ENCODE assay signal across 25 cellular contexts in genomic region chr10:104247513-104248146, GRCh38. TPM values are rescaled to one million over a fixed set of nuclear protein-coding genes. Genes with fewer than 3 reads are reported as not detected.
DNase-seq lines count a peak whose midpoint lies in the region; ATAC-seq, FAIRE-seq and TF ChIP-seq lines count a peak whose summit lies in the region.
"Had no signal": no experiment of that assay in that cellular context is flagged by ENCODE, and none has a peak within 500 bp of the region (broad histone marks: within the 10 kb centered on the region; RNA-seq: fewer than 3 reads in every experiment).

No MANE protein-coding gene starts in this region.

- H3K9me1 ChIP-seq in K562 (ENCODE audit: control insufficient read depth, insufficient read depth, low read length): no peaks in the 10 kb centered on the region

- no peak for TF ChIP-seq POLR2A in K562 (conservative IDR thresholded peaks at IDR 0.05)

- 61% methylated on average over 3 of the region's 3 CpGs for WGBS in K562 (ENCODE audit: insufficient coverage, low coverage, missing lambda C conversion rate)
- 71 to 84% methylated on average over 3 of the region's 3 CpGs for WGBS in pancreas, 2 donors

- in situ Hi-C loops in K562 (cut with MboI): no loop called here

- CTCF ChIA-PET in activated CD4-positive, alpha-beta T cell treated with anti-CD3 and anti-CD28 coated beads, Interleukin-2, amount 10 ng/mL, durations not matched to agents 7 days and 5 days (lab: Charles Lee): interaction anchor here (0.5 to 2.2 kb wide), 5 partner anchors 8 to 150 kb away, joined by 3 to 8 read pairs (median 4); partner anchors contain the start of genes GSTO1 and SFR1
- CTCF ChIA-PET in K562 (lab: Yijun Ruan, JAX; ENCODE audit: low intra/inter-chr PET ratio): no interaction called here

- H3K9ac ChIP-seq in Loucy (ENCODE audit: low read depth, low read length, poor library complexity, severe bottlenecking) (no peak overlapping the region), K562 (ENCODE audit: insufficient read depth in 1 of 2, low read depth in 2 of 2, low read length in 2 of 2) (no peak overlapping the region)

- FAIRE-seq in K562 (lab: Jason Lieb, UNC) (no peak), pancreas (lab: Jason Lieb, UNC) (no peak)
- FAIRE-seq: frontal cortex, GM12891, GM19239, HepG2, kidney had no signal

- H3K9me2 ChIP-seq in Loucy (replicated peaks; ENCODE audit: low read depth, low read length): no peaks in the 10 kb centered on the region

- peak overlapping the region; percentile 70 for H3K4me2 ChIP-seq in Loucy (ENCODE audit: low read depth, low read length, poor library complexity, severe bottlenecking)
- H3K4me2 ChIP-seq in K562 (ENCODE audit: insufficient read depth, low read length): 0 out of 2 replicates have a peak overlapping the region, but pooled peaks have one; percentile 13

- H3K27ac Mint-ChIP-seq in activated CD4-positive, alpha-beta T cell treated with anti-CD3 and anti-CD28 coated beads, Interleukin-2, amount 10 ng/mL, durations not matched to agents 7 days and 5 days: peak overlapping the region; percentile 65
- H3K27ac Mint-ChIP-seq in stimulated activated effector memory CD8-positive, alpha-beta T cell treated with anti-CD3 and anti-CD28 coated beads, Interleukin-12 subunit alpha, Interleukin-12 subunit beta, amount 100 ng/mL, for 72 hours: no peak overlapping the region
- H3K27ac Mint-ChIP-seq: memory B cell, naive B cell, progenitor cell of endocrine pancreas had no signal

- POLR2A ChIA-PET in activated CD4-positive, alpha-beta T cell treated with anti-CD3 and anti-CD28 coated beads, Interleukin-2, amount 10 ng/mL, durations not matched to agents 7 days and 5 days (lab: Charles Lee): interaction anchor here (0.7 kb wide), 1 partner anchor 176 kb away, joined by 3 read pairs; no protein-coding TSS in a partner anchor
- POLR2A ChIA-PET in K562 (lab: Yijun Ruan, JAX): no interaction called here

- no peak for TF ChIP-seq EP300 in K562 (IDR thresholded peaks at IDR 0.05; ENCODE audit: low read length)

- intact Hi-C loops in K562 (cut with micrococcal nuclease): no loop called here
- intact Hi-C loops in pancreas (cut with DNase I): no loop called here

- no peak overlapping the region for H2AFZ ChIP-seq in Loucy (ENCODE audit: low read length)
- H2AFZ ChIP-seq in K562 (ENCODE audit: low read depth, low read length): peak overlapping the region; percentile 39

- H3K79me2 ChIP-seq in Loucy (ENCODE audit: insufficient read depth, low read length): no peaks in the 10 kb centered on the region
- no peaks in the 10 kb centered on the region for H3K79me2 ChIP-seq in K562 (ENCODE audit: control insufficient read depth, insufficient read depth, low read length)

- H3K4me3 ChIP-seq in Loucy (ENCODE audit: low read length, poor library complexity, severe bottlenecking) (peak overlapping the region; percentile 38), K562 (no peak overlapping the region), pancreas (no peak overlapping the region)
- H3K4me3 ChIP-seq: MG63, uterus had no signal

- DNase-seq in activated CD4-positive, alpha-beta T cell treated with anti-CD3 and anti-CD28 coated beads, Interleukin-2, amount 10 ng/mL, durations not matched to agents 7 days and 5 days: no peak
- DNase-seq in activated CD4-positive, alpha-beta T cell treated with anti-CD3 and anti-CD28 coated beads, Interleukin-2, amount 50 U/mL, for 1 hour: no peak
- DNase-seq in K562 (ENCODE audit: extremely low read depth in 1 of 4, low spot score in 3 of 4): no peak
- DNase-seq in stimulated activated effector memory CD8-positive, alpha-beta T cell treated with anti-CD3 and anti-CD28 coated beads, Interleukin-12 subunit alpha, Interleukin-12 subunit beta, amount 100 ng/mL, for 72 hours (ENCODE audit: low spot score in 2 of 2): no peak
- no peak for DNase-seq in pancreas
- no peak for DNase-seq in HT-29 (ENCODE audit: low spot score)
- DNase-seq: DMS 273 treated with DMSO at 0.1 percent for 48 hours, kidney, MG63, naive B cell, NCI-H1694 treated with DMSO at 0.1 percent for 48 hours, NCI-H2227 treated with DMSO at 0.1 percent for 48 hours, T-helper 9 cell, uterus had no signal

- peaks cover 8% of the 10 kb centered on the region; the same call in 1 of the 2 replicates for H3F3A ChIP-seq in Loucy (ENCODE audit: low read depth)

- H3K36me3 ChIP-seq in Loucy (ENCODE audit: insufficient read depth, low read length) (no peaks in the 10 kb centered on the region), K562 (ENCODE audit: control insufficient read depth, insufficient read depth, low read length) (no peaks in the 10 kb centered on the region), pancreas (no peaks in the 10 kb centered on the region)
- H3K36me3 ChIP-seq: MG63, uterus had no signal

- peak overlapping the region; percentile 49; the same call in 1 of the 3 replicates for H3K27ac ChIP-seq in K562 (ENCODE audit: extremely low read depth, low read depth, low read length)
- no peak overlapping the region for H3K27ac ChIP-seq in pancreas
- H3K27ac ChIP-seq: uterus had no signal

- H3K4me1 ChIP-seq in Loucy (ENCODE audit: insufficient read depth, low read length, poor library complexity, severe bottlenecking): peaks cover 17% of the 10 kb centered on the region
- peaks cover 0 to 7% of the 10 kb centered on the region in 2 experiments; a peak in 3 of 5 replicates for H3K4me1 ChIP-seq in K562 (replicated peaks in 1 of 2; ENCODE audit: control insufficient read depth in 2 of 2, insufficient read depth in 2 of 2, low read length in 2 of 2)
- H3K4me1 ChIP-seq in pancreas: no peaks in the 10 kb centered on the region
- H3K4me1 ChIP-seq: uterus had no signal

- H3K4me1 Mint-ChIP-seq in activated CD4-positive, alpha-beta T cell treated with anti-CD3 and anti-CD28 coated beads, Interleukin-2, amount 10 ng/mL, durations not matched to agents 7 days and 5 days: peaks cover 13% of the 10 kb centered on the region
- H3K4me1 Mint-ChIP-seq in stimulated activated effector memory CD8-positive, alpha-beta T cell treated with anti-CD3 and anti-CD28 coated beads, Interleukin-12 subunit alpha, Interleukin-12 subunit beta, amount 100 ng/mL, for 72 hours: peaks cover 7% of the 10 kb centered on the region
- H3K4me1 Mint-ChIP-seq: CD4-positive, CD25-positive, alpha-beta regulatory T cell; memory B cell; naive B cell had no signal

- H3K27me3 ChIP-seq in Loucy (ENCODE audit: insufficient read depth, low read length, poor library complexity, severe bottlenecking) (peaks cover 32% of the 10 kb centered on the region), K562 (ENCODE audit: control insufficient read depth in 2 of 2, insufficient read depth in 2 of 2, low read length in 2 of 2) (no peaks in the 10 kb centered on the region), pancreas (no peaks in the 10 kb centered on the region)
- H3K27me3 ChIP-seq: MG63, uterus had no signal

- H4K20me1 ChIP-seq in Loucy (ENCODE audit: insufficient read depth, low read length, poor library complexity, severe bottlenecking) (no peaks in the 10 kb centered on the region), K562 (replicated peaks; ENCODE audit: control insufficient read depth, insufficient read depth, low read length) (no peaks in the 10 kb centered on the region)

- BruUV-seq in K562 (replicated peaks; lab: Mats Ljungman, UMichigan): no TSS peak

- H3K4me3 Mint-ChIP-seq in activated CD4-positive, alpha-beta T cell treated with anti-CD3 and anti-CD28 coated beads, Interleukin-2, amount 10 ng/mL, durations not matched to agents 7 days and 5 days: no peak overlapping the region
- peak overlapping the region; percentile 10 for H3K4me3 Mint-ChIP-seq in stimulated activated effector memory CD8-positive, alpha-beta T cell treated with anti-CD3 and anti-CD28 coated beads, Interleukin-12 subunit alpha, Interleukin-12 subunit beta, amount 100 ng/mL, for 72 hours
- H3K4me3 Mint-ChIP-seq: CD4-positive, CD25-positive, alpha-beta regulatory T cell; memory B cell; naive B cell had no signal

- no peak for TF ChIP-seq RAD21 in K562 (CRISPR knock-in tag; conservative IDR thresholded peaks at IDR 0.05 in 1 of 2, IDR thresholded peaks at IDR 0.05 in 1 of 2)

- peaks cover 21% of the 10 kb centered on the region for H3K27me3 Mint-ChIP-seq in activated CD4-positive, alpha-beta T cell treated with anti-CD3 and anti-CD28 coated beads, Interleukin-2, amount 10 ng/mL, durations not matched to agents 7 days and 5 days
- H3K27me3 Mint-ChIP-seq: progenitor cell of endocrine pancreas had no signal

- H3K9me3 Mint-ChIP-seq in activated CD4-positive, alpha-beta T cell treated with anti-CD3 and anti-CD28 coated beads, Interleukin-2, amount 10 ng/mL, durations not matched to agents 7 days and 5 days: peaks cover 11% of the 10 kb centered on the region
- no peaks in the 10 kb centered on the region for H3K9me3 Mint-ChIP-seq in stimulated activated effector memory CD8-positive, alpha-beta T cell treated with anti-CD3 and anti-CD28 coated beads, Interleukin-12 subunit alpha, Interleukin-12 subunit beta, amount 100 ng/mL, for 72 hours
- H3K9me3 Mint-ChIP-seq: memory B cell had no signal

- ATAC-seq in K562 (peak; percentile 18; the same call in 1 of the 3 replicates), pancreas (no peak), HG03439 (IDR thresholded peaks at IDR 0.05; ENCODE audit: unreplicated experiment) (no peak)
- peak; percentile 79 for ATAC-seq in stimulated activated effector memory CD8-positive, alpha-beta T cell treated with anti-CD3 and anti-CD28 coated beads, Interleukin-12 subunit alpha, Interleukin-12 subunit beta, amount 100 ng/mL, for 72 hours
- ATAC-seq: HepG2, Panc1 had no signal

- H3K9me3 ChIP-seq in Loucy (ENCODE audit: insufficient read depth, low read depth, low read length) (no peaks in the 10 kb centered on the region), K562 (replicated peaks; ENCODE audit: control insufficient read depth, insufficient read depth, low read depth, low read length) (peaks cover 12% of the 10 kb centered on the region), pancreas (no peaks in the 10 kb centered on the region)
- H3K9me3 ChIP-seq: uterus had no signal

- no peak for TF ChIP-seq CTCF in Loucy (conservative IDR thresholded peaks at IDR 0.05; ENCODE audit: low read length)
- no peak for TF ChIP-seq CTCF in K562 (IDR thresholded peaks at IDR 0.05 in 2 of 3, conservative IDR thresholded peaks at IDR 0.05 in 1 of 3; ENCODE audit: insufficient read depth in 2 of 3, low read depth in 1 of 3, low read length in 3 of 3)
- TF ChIP-seq CTCF in pancreas (IDR thresholded peaks at IDR 0.05): no peak

- H3K36me3 Mint-ChIP-seq in activated CD4-positive, alpha-beta T cell treated with anti-CD3 and anti-CD28 coated beads, Interleukin-2, amount 10 ng/mL, durations not matched to agents 7 days and 5 days (ENCODE audit: low read depth): peaks cover 1% of the 10 kb centered on the region
- H3K36me3 Mint-ChIP-seq in stimulated activated effector memory CD8-positive, alpha-beta T cell treated with anti-CD3 and anti-CD28 coated beads, Interleukin-12 subunit alpha, Interleukin-12 subunit beta, amount 100 ng/mL, for 72 hours: no peaks in the 10 kb centered on the region
- H3K36me3 Mint-ChIP-seq: memory B cell, naive B cell had no signal

RNA-seq across cellular contexts. Expression of gene GSTO1, which starts 7.1 kb away (rescaled TPM):
- total RNA-seq in activated CD4-positive, alpha-beta T cell treated with anti-CD3 and anti-CD28 coated beads, Interleukin-2, amount 10 ng/mL, durations not matched to agents 7 days and 5 days: 100 to 1,000 TPM; 129 to 139 TPM
- 31.7 and 33.4 TPM in 2 replicates for total RNA-seq in K562 (2011; cell fraction: chromatin; rRNA removed; ENCODE audit: low replicate concordance)
- total RNA-seq in K562 (2011; cell fraction: nucleolus; rRNA removed): 55.9 and 65.0 TPM in 2 replicates
- 52.1 and 63.5 TPM in 2 replicates for total RNA-seq in K562 (2011; cell fraction: nucleoplasm; rRNA removed)
- 221 and 225 TPM in 2 replicates for total RNA-seq in K562 (2014; rRNA removed)
- 237 and 280 TPM in 2 replicates for total RNA-seq in K562 (2014; rRNA removed; fragmentation: Illumina TruSeq; extraction: Trizol)
- 195 and 204 TPM in 2 replicates for total RNA-seq in K562 (2015; rRNA removed; fragmentation: Illumina TruSeq; extraction: Trizol)
- 252 and 275 TPM in 2 replicates for total RNA-seq in K562 (2021)
- polyA plus RNA-seq in K562 (2011; rRNA removed): 401 and 592 TPM in 2 replicates
- 146 and 208 TPM in 2 replicates for polyA plus RNA-seq in K562 (2011; cell fraction: cytosol; rRNA removed)
- polyA plus RNA-seq in K562 (2011; cell fraction: nucleus; rRNA removed): 83.6 and 116 TPM in 2 replicates
- polyA plus RNA-seq in K562 (2012): 188 and 273 TPM in 2 replicates
- polyA plus RNA-seq in K562 (2014; fragmentation: Illumina TruSeq; extraction: Trizol): 283 and 333 TPM in 2 replicates
- polyA plus RNA-seq in K562 (2014; fragmentation: Nextera tagmentation; extraction: Ambion mirVana): 100 to 1,000 TPM; 136 to 205 TPM
- polyA plus RNA-seq in K562 (2014; rRNA removed): 315 and 359 TPM in 2 replicates
- polyA minus RNA-seq in K562 (2011; rRNA and poly(A)+ RNA removed): 170 and 176 TPM in 2 replicates
- polyA minus RNA-seq in K562 (2011; cell fraction: cytosol; rRNA and poly(A)+ RNA removed): 104 and 123 TPM in 2 replicates
- 32.2 and 48.5 TPM in 2 replicates for polyA minus RNA-seq in K562 (2011; cell fraction: nucleus; rRNA and poly(A)+ RNA removed)
- total RNA-seq in pancreas: 10 to 100 TPM; 22.7 to 52.1 (median 36.6) TPM
- polyA plus RNA-seq in pancreas: 10 to 100 TPM; 66.6 to 76.0 TPM
- total RNA-seq in HT-29 (2014; rRNA removed; shearing (Covaris generic)): 96.1 and 97.2 TPM in 2 replicates

RNA-seq across cellular contexts. Expression of gene CFAP43, which starts 15.5 kb away (rescaled TPM):
- total RNA-seq in activated CD4-positive, alpha-beta T cell treated with anti-CD3 and anti-CD28 coated beads, Interleukin-2, amount 10 ng/mL, durations not matched to agents 7 days and 5 days: not detected
- total RNA-seq in K562 (2011; cell fraction: chromatin; rRNA removed; ENCODE audit: low replicate concordance): 0.32 and 0.49 TPM in 2 replicates
- total RNA-seq in K562 (2011; cell fraction: nucleolus; rRNA removed): 0.17 TPM in 1 of 2 replicates, not detected in the other
- 0.51 and 0.99 TPM in 2 replicates for total RNA-seq in K562 (2011; cell fraction: nucleoplasm; rRNA removed)
- total RNA-seq in K562 (2014; rRNA removed): 0.09 and 0.20 TPM in 2 replicates
- total RNA-seq in K562 (2014; rRNA removed; fragmentation: Illumina TruSeq; extraction: Trizol): 0.10 and 0.11 TPM in 2 replicates
- 0.11 and 0.15 TPM in 2 replicates for total RNA-seq in K562 (2015; rRNA removed; fragmentation: Illumina TruSeq; extraction: Trizol)
- 0.16 and 0.20 TPM in 2 replicates for total RNA-seq in K562 (2021)
- polyA plus RNA-seq in K562 (2011; rRNA removed): 0.43 and 0.86 TPM in 2 replicates
- 0.27 and 0.31 TPM in 2 replicates for polyA plus RNA-seq in K562 (2011; cell fraction: cytosol; rRNA removed)
- 0.83 and 1.0 TPM in 2 replicates for polyA plus RNA-seq in K562 (2011; cell fraction: nucleus; rRNA removed)
- 0.10 and 0.17 TPM in 2 replicates for polyA plus RNA-seq in K562 (2012)
- 0.09 TPM in 1 of 2 replicates, not detected in the other for polyA plus RNA-seq in K562 (2014; fragmentation: Illumina TruSeq; extraction: Trizol)
- under 1 TPM in 1 of 2 experiments, not detected in 1; 0.07 TPM for polyA plus RNA-seq in K562 (2014; fragmentation: Nextera tagmentation; extraction: Ambion mirVana)
- 0.04 and 0.54 TPM in 2 replicates for polyA plus RNA-seq in K562 (2014; rRNA removed)
- polyA minus RNA-seq in K562 (2011; rRNA and poly(A)+ RNA removed): 0.87 and 1.1 TPM in 2 replicates
- polyA minus RNA-seq in K562 (2011; cell fraction: cytosol; rRNA and poly(A)+ RNA removed): not detected in 2 replicates
- 0.27 and 0.44 TPM in 2 replicates for polyA minus RNA-seq in K562 (2011; cell fraction: nucleus; rRNA and poly(A)+ RNA removed)
- total RNA-seq in pancreas: 1 to 10 TPM in 4 of 6 donors, under 1 TPM in 2; 0.60 to 2.4 (median 1.7) TPM
- polyA plus RNA-seq in pancreas: 1 to 10 TPM; 3.5 to 6.2 TPM
- total RNA-seq in HT-29 (2014; rRNA removed; shearing (Covaris generic)): 0.16 and 0.18 TPM in 2 replicates
- total RNA-seq: CD4-positive, CD25-positive, alpha-beta regulatory T cell had no signal
- polyA plus RNA-seq: CD4-positive, CD25-positive, alpha-beta regulatory T cell had no signal

RNA-seq across cellular contexts. Expression of gene GSTO2, which starts 21.4 kb away (rescaled TPM):
- 1 to 10 TPM in 1 of 2 experiments, under 1 TPM in 1; 0.81 to 1.3 TPM for total RNA-seq in activated CD4-positive, alpha-beta T cell treated with anti-CD3 and anti-CD28 coated beads, Interleukin-2, amount 10 ng/mL, durations not matched to agents 7 days and 5 days
- 0.79 and 1.1 TPM in 2 replicates for total RNA-seq in K562 (2011; cell fraction: chromatin; rRNA removed; ENCODE audit: low replicate concordance)
- total RNA-seq in K562 (2011; cell fraction: nucleolus; rRNA removed): 0.79 and 1.8 TPM in 2 replicates
- 1.2 and 2.1 TPM in 2 replicates for total RNA-seq in K562 (2011; cell fraction: nucleoplasm; rRNA removed)
- total RNA-seq in K562 (2014; rRNA removed) (0.18 and 0.33 TPM in 2 replicates), K562 (2014; rRNA removed; fragmentation: Illumina TruSeq; extraction: Trizol) (0.29 and 0.45 TPM in 2 replicates), K562 (2015; rRNA removed; fragmentation: Illumina TruSeq; extraction: Trizol) (0.30 and 0.40 TPM in 2 replicates), K562 (2021) (0.96 and 1.4 TPM in 2 replicates), pancreas (10 to 100 TPM; 13.8 to 25.7 (median 17.1) TPM)
- polyA plus RNA-seq in K562 (2011; rRNA removed) (0.74 and 1.8 TPM in 2 replicates), K562 (2014; fragmentation: Illumina TruSeq; extraction: Trizol) (0.40 and 0.78 TPM in 2 replicates), K562 (2014; fragmentation: Nextera tagmentation; extraction: Ambion mirVana) (1 to 10 TPM in 1 of 2 experiments, under 1 TPM in 1; 0.90 to 1.0 TPM), K562 (2014; rRNA removed) (1.1 and 1.7 TPM in 2 replicates), pancreas (10 to 100 TPM; 21.9 to 28.1 TPM)
- 1.4 and 2.1 TPM in 2 replicates for polyA plus RNA-seq in K562 (2011; cell fraction: cytosol; rRNA removed)
- polyA plus RNA-seq in K562 (2011; cell fraction: nucleus; rRNA removed): 0.86 and 0.92 TPM in 2 replicates
- 0.65 and 0.80 TPM in 2 replicates for polyA plus RNA-seq in K562 (2012)
- 0.27 and 0.67 TPM in 2 replicates for polyA minus RNA-seq in K562 (2011; rRNA and poly(A)+ RNA removed)
- 0.57 and 0.82 TPM in 2 replicates for polyA minus RNA-seq in K562 (2011; cell fraction: cytosol; rRNA and poly(A)+ RNA removed)
- polyA minus RNA-seq in K562 (2011; cell fraction: nucleus; rRNA and poly(A)+ RNA removed): 0.78 and 1.8 TPM in 2 replicates
- 31.4 and 31.8 TPM in 2 replicates for total RNA-seq in HT-29 (2014; rRNA removed; shearing (Covaris generic))
- total RNA-seq: H4 had no signal

Comparison
In these comparisons a context has a peak if more than half of its experiments do, and no peak if none do; other contexts are left out.
1. ATAC-seq: peak in K562 (single experiment) and stimulated activated effector memory CD8-positive, alpha-beta T cell treated with anti-CD3 and anti-CD28 coated beads, Interleukin-12 subunit alpha, Interleukin-12 subunit beta, amount 100 ng/mL, for 72 hours (single experiment); none in pancreas (0 of 4) and HG03439 (single experiment).
2. RNA of gene GSTO2, which starts 21.4 kb away (total RNA-seq): 31.4 to 31.8 TPM in HT-29 and 13.8 to 25.7 TPM in pancreas; 0.81 to 1.3 TPM in activated CD4-positive, alpha-beta T cell treated with anti-CD3 and anti-CD28 coated beads, Interleukin-2, amount 10 ng/mL, durations not matched to agents 7 days and 5 days and 0.18 to 2.1 TPM in K562; every median in the first group is over 4 times any median in the second.